Comparison of ENCODE assay signal across 37 cellular contexts in genomic region chr16:87689956-87690465, GRCh38.
"Had no signal": no experiment of that assay in that cellular context is flagged by ENCODE, and none has a peak within 500 bp of the region (broad histone marks: within the 10 kb centered on the region; RNA-seq: fewer than 3 reads in every experiment).

No MANE protein-coding gene starts in this region.

- H3K4me3 ChIP-seq: adrenal gland, body of pancreas, breast epithelium had no signal

- H3K4me1 Mint-ChIP-seq: activated B cell treated with CpG ODN at 0.5 μM for 24 hours; activated CD4-positive, alpha-beta T cell treated with anti-CD3 and anti-CD28 coated beads, Interleukin-2, amount 10 ng/mL, durations not matched to agents 24 days and 14 days; activated T-helper 17 cell treated with anti-CD3 and anti-CD28 coated beads, Interleukin-2, amount 50 U/mL, for 72 hours had no signal

- H3K27me3 Mint-ChIP-seq: activated CD4-positive, alpha-beta T cell treated with anti-CD3 and anti-CD28 coated beads, Interleukin-2, amount 10 ng/mL, durations not matched to agents 24 days and 14 days; activated CD8-positive, alpha-beta T cell treated with anti-CD3 and anti-CD28 coated beads for 36 hours; activated naive CD8-positive, alpha-beta T cell treated with anti-CD3 and anti-CD28 coated beads for 36 hours; activated T-helper 17 cell treated with anti-CD3 and anti-CD28 coated beads, Interleukin-2, amount 50 U/mL, for 72 hours had no signal

- DNase-seq: activated B cell treated with CpG ODN at 0.5 μM for 24 hours; activated CD4-positive, alpha-beta memory T cell treated with anti-CD3 and anti-CD28 coated beads for 36 hours; activated CD4-positive, alpha-beta T cell treated with anti-CD3 and anti-CD28 coated beads for 4 hours; activated CD4-positive, alpha-beta T cell treated with anti-CD3 and anti-CD28 coated beads, Interleukin-2, amount 10 ng/mL, durations not matched to agents 24 days and 14 days; activated CD4-positive, alpha-beta T cell treated with anti-CD3 and anti-CD28 coated beads, Interleukin-2, amount 50 U/mL, for 1 hour; activated CD4-positive, alpha-beta T cell treated with anti-CD3 and anti-CD28 coated beads, Interleukin-2, amount 50 U/mL, for 4 hours; activated CD4-positive, CD25-positive, alpha-beta regulatory T cell treated with anti-CD3 and anti-CD28 coated beads, Interleukin-2, amount 50 U/mL, for 72 hours; activated CD8-positive, alpha-beta memory T cell treated with anti-CD3 and anti-CD28 coated beads, Interleukin-2, amount 50 U/mL, for 4 hours; activated CD8-positive, alpha-beta T cell treated with anti-CD3 and anti-CD28 coated beads for 36 hours; activated effector memory CD4-positive, alpha-beta T cell treated with anti-CD3 and anti-CD28 coated beads, Interleukin-2, amount 50 U/mL, for 16 hours; activated gamma-delta T cell treated with Interleukin-2 at 50 U/mL for 16 hours; activated naive CD4-positive, alpha-beta T cell; activated naive CD4-positive, alpha-beta T cell treated with anti-CD3 and anti-CD28 coated beads for 36 hours; activated naive CD4-positive, alpha-beta T cell treated with anti-CD3 and anti-CD28 coated beads, Interleukin-2, amount 50 U/mL, for 16 hours; activated naive CD8-positive, alpha-beta T cell treated with anti-CD3 and anti-CD28 coated beads for 36 hours; activated T-cell treated with anti-CD3 and anti-CD28 coated beads for 4 hours; activated T-cell treated with anti-CD3 and anti-CD28 coated beads, Interleukin-2, amount 50 U/mL, for 1 hour; activated T-cell treated with anti-CD3 and anti-CD28 coated beads, Interleukin-2, amount 50 U/mL, for 4 hours; activated T-cell treated with anti-CD3 and anti-CD28 coated beads, Interleukin-2, amount 50 U/mL, for 72 hours; adrenal gland; amniotic stem cell; aorta; body of pancreas; brain microvascular endothelial cell; central memory CD4-positive, alpha-beta T cell; T-helper 1 cell; T-helper 2 cell; T-helper 9 cell had no signal

- H3K4me1 ChIP-seq: adrenal gland, body of pancreas, breast epithelium had no signal

- H3K27ac ChIP-seq: adrenal gland, body of pancreas, brain microvascular endothelial cell, breast epithelium, VCaP had no signal

- H3K4me3 Mint-ChIP-seq: activated B cell treated with CpG ODN at 0.5 μM for 24 hours; activated CD4-positive, alpha-beta memory T cell treated with anti-CD3 and anti-CD28 coated beads for 36 hours; activated CD4-positive, alpha-beta T cell treated with anti-CD3 and anti-CD28 coated beads, Interleukin-2, amount 10 ng/mL, durations not matched to agents 24 days and 14 days; activated CD8-positive, alpha-beta T cell treated with anti-CD3 and anti-CD28 coated beads for 36 hours; activated naive CD4-positive, alpha-beta T cell treated with anti-CD3 and anti-CD28 coated beads for 36 hours; activated naive CD8-positive, alpha-beta T cell treated with anti-CD3 and anti-CD28 coated beads for 36 hours; activated T-cell treated with anti-CD3 and anti-CD28 coated beads, Interleukin-2, amount 50 U/mL, for 4 hours; activated T-cell treated with anti-CD3 and anti-CD28 coated beads, Interleukin-2, amount 50 U/mL, for 72 hours; activated T-helper 1 cell treated with anti-CD3 and anti-CD28 coated beads, Interleukin-12 subunit alpha, Interleukin-12 subunit beta, Interleukin-2, Interleukin-4 antibody, amounts not matched to agents 30 ng/mL and 10 ng/mL and 1 ng/mL, durations not matched to agents 14 hours and 24 hours and 36 hours; activated T-helper 17 cell treated with anti-CD3 and anti-CD28 coated beads, Interleukin-2, amount 50 U/mL, for 72 hours; T-helper 1 cell treated with Interleukin-12 subunit alpha and Interleukin-12 subunit beta and Interleukin-4 antibody, amounts not matched to agents 30 μg/mL and 1 μg/mL, for 36 hours; T-helper 2 cell treated with Interferon-gamma antibody and Interleukin-4, amounts not matched to agents 5 μg/mL and 100 μg/mL, for 36 hours had no signal

- H3K27me3 ChIP-seq: adrenal gland, body of pancreas had no signal

- H3K9me3 Mint-ChIP-seq: activated B cell treated with CpG ODN at 0.5 μM for 24 hours; activated CD4-positive, alpha-beta memory T cell treated with anti-CD3 and anti-CD28 coated beads for 36 hours; activated CD4-positive, alpha-beta T cell treated with anti-CD3 and anti-CD28 coated beads, Interleukin-2, amount 10 ng/mL, durations not matched to agents 24 days and 14 days; activated CD8-positive, alpha-beta T cell treated with anti-CD3 and anti-CD28 coated beads for 36 hours; activated naive CD4-positive, alpha-beta T cell treated with anti-CD3 and anti-CD28 coated beads for 36 hours; activated naive CD4-positive, alpha-beta T cell treated with anti-CD3 and anti-CD28 coated beads, Interleukin-2, amount 50 U/mL, for 72 hours; activated naive CD8-positive, alpha-beta T cell treated with anti-CD3 and anti-CD28 coated beads for 36 hours; activated T-cell treated with anti-CD3 and anti-CD28 coated beads, Interleukin-2, amount 50 U/mL, for 4 hours; activated T-cell treated with anti-CD3 and anti-CD28 coated beads, Interleukin-2, amount 50 U/mL, for 72 hours; activated T-helper 1 cell treated with anti-CD3 and anti-CD28 coated beads, Interleukin-12 subunit alpha, Interleukin-12 subunit beta, Interleukin-2, Interleukin-4 antibody, amounts not matched to agents 30 ng/mL and 10 ng/mL and 1 ng/mL, durations not matched to agents 14 hours and 24 hours and 36 hours; activated T-helper 17 cell treated with anti-CD3 and anti-CD28 coated beads, Interleukin-2, amount 50 U/mL, for 72 hours; T-helper 1 cell treated with Interleukin-12 subunit alpha and Interleukin-12 subunit beta and Interleukin-4 antibody, amounts not matched to agents 30 μg/mL and 1 μg/mL, for 36 hours; T-helper 2 cell treated with Interferon-gamma antibody and Interleukin-4, amounts not matched to agents 5 μg/mL and 100 μg/mL, for 36 hours had no signal

- H3K27ac Mint-ChIP-seq: activated B cell treated with CpG ODN at 0.5 μM for 24 hours; activated CD4-positive, alpha-beta memory T cell treated with anti-CD3 and anti-CD28 coated beads for 36 hours; activated CD4-positive, alpha-beta T cell treated with anti-CD3 and anti-CD28 coated beads, Interleukin-2, amount 10 ng/mL, durations not matched to agents 24 days and 14 days; activated CD8-positive, alpha-beta T cell treated with anti-CD3 and anti-CD28 coated beads for 36 hours; activated naive CD4-positive, alpha-beta T cell treated with anti-CD3 and anti-CD28 coated beads for 36 hours; activated naive CD4-positive, alpha-beta T cell treated with anti-CD3 and anti-CD28 coated beads, Interleukin-2, amount 50 U/mL, for 72 hours; activated naive CD8-positive, alpha-beta T cell treated with anti-CD3 and anti-CD28 coated beads for 36 hours; activated T-cell treated with anti-CD3 and anti-CD28 coated beads, Interleukin-2, amount 50 U/mL, for 72 hours; activated T-helper 1 cell treated with anti-CD3 and anti-CD28 coated beads, Interleukin-12 subunit alpha, Interleukin-12 subunit beta, Interleukin-2, Interleukin-4 antibody, amounts not matched to agents 30 ng/mL and 10 ng/mL and 1 ng/mL, durations not matched to agents 14 hours and 24 hours and 36 hours; activated T-helper 17 cell treated with anti-CD3 and anti-CD28 coated beads, Interleukin-2, amount 50 U/mL, for 72 hours; T-helper 1 cell treated with Interleukin-12 subunit alpha and Interleukin-12 subunit beta and Interleukin-4 antibody, amounts not matched to agents 30 μg/mL and 1 μg/mL, for 36 hours; T-helper 2 cell treated with Interferon-gamma antibody and Interleukin-4, amounts not matched to agents 5 μg/mL and 100 μg/mL, for 36 hours had no signal

- H3K36me3 ChIP-seq: adrenal gland, brain microvascular endothelial cell, breast epithelium had no signal

- H3K9me3 ChIP-seq: adrenal gland, body of pancreas, breast epithelium had no signal

- ATAC-seq: activated CD8-positive, alpha-beta T cell treated with anti-CD3 and anti-CD28 coated beads for 36 hours; activated naive CD4-positive, alpha-beta T cell treated with anti-CD3 and anti-CD28 coated beads, Interleukin-2, amount 50 U/mL, for 72 hours; activated T-cell treated with anti-CD3 and anti-CD28 coated beads, Interleukin-2, amount 50 U/mL, for 4 hours; activated T-cell treated with anti-CD3 and anti-CD28 coated beads, Interleukin-2, amount 50 U/mL, for 72 hours; activated T-helper 17 cell treated with anti-CD3 and anti-CD28 coated beads, Interleukin-2, amount 50 U/mL, for 72 hours; body of pancreas had no signal

- FAIRE-seq: astrocyte, TTC549 had no signal
